ENCODE assay signal across 18 cellular contexts in genomic region chr10:11715815-11716494, GRCh38. TPM values are rescaled to one million over a fixed set of nuclear protein-coding genes. Genes with fewer than 3 reads are reported as not detected.
DNase-seq lines count a peak whose midpoint lies in the region; ATAC-seq, FAIRE-seq and TF ChIP-seq lines count a peak whose summit lies in the region.
"Had no signal": no experiment of that assay in that cellular context is flagged by ENCODE, and none has a peak within 500 bp of the region (broad histone marks: within the 10 kb centered on the region; RNA-seq: fewer than 3 reads in every experiment).

No MANE protein-coding gene starts in this region.

- no peak for TF ChIP-seq EP300 in A549 (IDR thresholded peaks at IDR 0.05)

- TF ChIP-seq CTCF in A549 (IDR thresholded peaks at IDR 0.05) (no peak), LNCaP clone FGC (IDR thresholded peaks at IDR 0.05; ENCODE audit: control insufficient read depth, extremely low read depth, insufficient read depth) (no peak), colonic mucosa (IDR thresholded peaks at IDR 0.05) (no peak)

- H3K4me3 Mint-ChIP-seq in activated T-cell treated with anti-CD3 and anti-CD28 coated beads, Interleukin-2, amount 50 U/mL, for 24 hours, result no peak overlapping the region
- H3K4me3 Mint-ChIP-seq: T-helper 17 cell had no signal

- FAIRE-seq in A549 (lab: Jason Lieb, UNC), result no peak

- DNase-seq in A549 (ENCODE audit: low read depth in 1 of 2, low spot score in 1 of 2), result no peak
- DNase-seq in LNCaP clone FGC (ENCODE audit: low read depth), result peak; percentile 4
- DNase-seq in colonic mucosa, result peak; percentile 73
- DNase-seq in mucosa of gallbladder (ENCODE audit: low spot score), result peak; percentile 34
- DNase-seq in Right ventricle myocardium superior, result no peak
- no peak for DNase-seq in globus pallidus (ENCODE audit: low spot score)
- no peak for DNase-seq in activated T-cell treated with anti-CD3 and anti-CD28 coated beads, Interleukin-2, amount 50 U/mL, for 24 hours
- DNase-seq: activated CD4-positive, alpha-beta T cell treated with anti-CD3 and anti-CD28 coated beads for 48 hours; activated T-cell treated with anti-CD3 and anti-CD28 coated beads, Interleukin-2, amount 50 U/mL, for 1 hour; cerebellar nuclear complex; DMS79; HCEC 1CT; NCI-H1417 treated with DMSO at 0.1 percent for 48 hours; NCI-H510A; stimulated activated CD4-positive, alpha-beta T cell treated with anti-CD3 and anti-CD28 coated beads, Interleukin-2, amount 100 ng/mL, for 48 hours; T-helper 17 cell had no signal

- CTCF ChIA-PET in A549 (lab: Yijun Ruan, JAX), result interaction anchor here (1.6 to 2.1 kb wide), 4 partner anchors 9 to 200 kb away, joined by 4 to 12 read pairs (median 8); no protein-coding TSS in a partner anchor

- no peaks in the 10 kb centered on the region for H3K36me3 ChIP-seq in colonic mucosa

- H3K4me2 ChIP-seq in A549, result peak overlapping the region; percentile 34; the same call in 2 of the 3 replicates

- 29% methylated on average over 13 of the region's 13 CpGs for WGBS in A549 (ENCODE audit: missing lambda C conversion rate)

- no peaks in the 10 kb centered on the region for H3K27me3 ChIP-seq in colonic mucosa

- H3K27ac ChIP-seq in A549, result no peak overlapping the region
- H3K27ac ChIP-seq in colonic mucosa, result peak overlapping the region; percentile 59

- peak overlapping the region in 1 of 2 donors; percentile 16 for H3K9ac ChIP-seq in colonic mucosa (ENCODE audit: low read depth in 2 of 2, low read length in 2 of 2)

- intact Hi-C loops in colonic mucosa (cut with DNase I) (no loop called here), Right ventricle myocardium superior (cut with DNase I) (no loop called here)

- TF ChIP-seq RAD21 in A549 (conservative IDR thresholded peaks at IDR 0.05 in 1 of 2, IDR thresholded peaks at IDR 0.05 in 1 of 2), result no peak

- peaks cover 6% of the 10 kb centered on the region for H3K9me3 Mint-ChIP-seq in activated T-cell treated with anti-CD3 and anti-CD28 coated beads, Interleukin-2, amount 50 U/mL, for 24 hours

- peak; percentile 49 to 65; a peak in 3 of 6 replicates for ATAC-seq in A549
- no peak for ATAC-seq in Right ventricle myocardium superior (ENCODE audit: poor library complexity)
- no peak for ATAC-seq in GM19351 (IDR thresholded peaks at IDR 0.05; ENCODE audit: unreplicated experiment)
- ATAC-seq: T-helper 17 cell had no signal

- no peak overlapping the region for H3K4me3 ChIP-seq in A549
- H3K4me3 ChIP-seq in LNCaP clone FGC (ENCODE audit: low read depth, low read length), result no peak overlapping the region
- H3K4me3 ChIP-seq in colonic mucosa, result no peak overlapping the region

- peaks cover 77% of the 10 kb centered on the region for H3K27me3 Mint-ChIP-seq in activated T-cell treated with anti-CD3 and anti-CD28 coated beads, Interleukin-2, amount 50 U/mL, for 24 hours

- peaks cover 9% of the 10 kb centered on the region; the same call in 1 of the 3 replicates for H3K4me1 ChIP-seq in A549
- no peaks in the 10 kb centered on the region for H3K4me1 ChIP-seq in colonic mucosa

- no peaks in the 10 kb centered on the region for H3K36me3 Mint-ChIP-seq in activated T-cell treated with anti-CD3 and anti-CD28 coated beads, Interleukin-2, amount 50 U/mL, for 24 hours (ENCODE audit: low read depth)

- no peak for TF ChIP-seq POLR2A in A549 (IDR thresholded peaks at IDR 0.05; ENCODE audit: low read length)

- peaks cover 5% of the 10 kb centered on the region; the same call in 1 of the 3 replicates for H3K9me3 ChIP-seq in A549
- no peaks in the 10 kb centered on the region for H3K9me3 ChIP-seq in colonic mucosa

- no peak overlapping the region for H3K27ac Mint-ChIP-seq in activated T-cell treated with anti-CD3 and anti-CD28 coated beads, Interleukin-2, amount 50 U/mL, for 24 hours
- H3K27ac Mint-ChIP-seq: T-helper 17 cell had no signal

- H3K4me1 Mint-ChIP-seq in activated T-cell treated with anti-CD3 and anti-CD28 coated beads, Interleukin-2, amount 50 U/mL, for 24 hours (ENCODE audit: low read depth), result peaks cover 32% of the 10 kb centered on the region

- POLR2A ChIA-PET in A549 (lab: Yijun Ruan, JAX), result no interaction called here

TF ChIP-seq in A549, 52 proteins besides CTCF, POLR2A, EP300 and RAD21:
- TF ChIP-seq REST (IDR thresholded peaks at IDR 0.05) (no peak), RCOR1 (IDR thresholded peaks at IDR 0.05; ENCODE audit: low read depth, low read length) (no peak)

RNA-seq across cellular contexts. Expression of gene ECHDC3, which starts 26.2 kb away (rescaled TPM):
- polyA plus RNA-seq in A549 (2011; rRNA removed) (6.0 and 7.9 TPM in 2 replicates), A549 (2017; fragmentation: RNase III; extraction: RNeasy Plus Mini Kit Qiagen cat#74134 plus additional on column Dnase treatment) (6.1 to 6.9 TPM (median 6.3 TPM) in 3 replicates)
- polyA plus RNA-seq in A549 (2012; cell fraction: cytosol; rRNA removed), result 11.1 and 17.9 TPM in 2 replicates
- 11.7 and 13.2 TPM in 2 replicates for polyA plus RNA-seq in A549 (2012; cell fraction: nucleus; rRNA removed)
- polyA minus RNA-seq in A549 (2011; rRNA and poly(A)+ RNA removed), result 6.9 and 9.6 TPM in 2 replicates
- total RNA-seq in colonic mucosa (10 to 100 TPM; 14.0 to 17.6 TPM), mucosa of gallbladder (4.1 TPM), Right ventricle myocardium superior (105 TPM)
- polyA plus RNA-seq: neural cell had no signal

Comparison
In these comparisons a context has a peak if more than half of its experiments do, and no peak if none do; other contexts are left out.
1. ATAC-seq: peak in A549 (2 of 2); none in Right ventricle myocardium superior (single experiment) and GM19351 (single experiment).
2. DNase-seq: peak in LNCaP clone FGC (single experiment), colonic mucosa (single experiment) and mucosa of gallbladder (single experiment); none in A549 (0 of 2), Right ventricle myocardium superior (single experiment), globus pallidus (single experiment) and activated T-cell treated with anti-CD3 and anti-CD28 coated beads, Interleukin-2, amount 50 U/mL, for 24 hours (single experiment).